Comparison of ENCODE assay signal across 1 cellular context in the genomic region with DNA sequence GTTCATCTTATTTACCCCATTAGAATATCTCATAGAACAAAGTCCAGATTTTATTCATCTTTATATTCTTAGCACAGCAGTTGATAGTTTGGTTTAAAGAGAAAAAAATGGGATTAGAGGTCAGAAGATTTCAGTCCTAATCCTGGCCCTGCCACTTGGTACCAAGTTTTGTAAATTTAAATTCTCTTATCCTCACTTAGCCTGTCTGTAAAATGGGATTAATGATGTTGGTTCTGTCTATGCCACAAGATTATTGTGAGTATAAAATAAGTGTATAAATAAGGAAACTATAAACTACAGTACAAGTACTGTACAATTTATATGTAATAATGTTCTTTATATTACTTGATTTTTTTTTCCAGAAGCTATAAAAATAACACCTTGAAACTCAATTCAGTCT.
TF ChIP-seq lines count a peak whose summit lies in the region.

No MANE protein-coding gene starts in this region.

TF ChIP-seq in HepG2, 621 proteins besides CTCF, POLR2A, EP300 and RAD21:
- TF ChIP-seq FOXJ3 (CRISPR knock-in tag; IDR thresholded peaks at IDR 0.05; ENCODE audit: borderline replicate concordance) (no peak), ZNF629 (CRISPR knock-in tag; conservative IDR thresholded peaks at IDR 0.05) (peak; percentile 76), ZNF569 (CRISPR knock-in tag; IDR thresholded peaks at IDR 0.05; ENCODE audit: borderline replicate concordance) (no peak)
